ENCODE assay signal across 24 cellular contexts in the genomic region with DNA sequence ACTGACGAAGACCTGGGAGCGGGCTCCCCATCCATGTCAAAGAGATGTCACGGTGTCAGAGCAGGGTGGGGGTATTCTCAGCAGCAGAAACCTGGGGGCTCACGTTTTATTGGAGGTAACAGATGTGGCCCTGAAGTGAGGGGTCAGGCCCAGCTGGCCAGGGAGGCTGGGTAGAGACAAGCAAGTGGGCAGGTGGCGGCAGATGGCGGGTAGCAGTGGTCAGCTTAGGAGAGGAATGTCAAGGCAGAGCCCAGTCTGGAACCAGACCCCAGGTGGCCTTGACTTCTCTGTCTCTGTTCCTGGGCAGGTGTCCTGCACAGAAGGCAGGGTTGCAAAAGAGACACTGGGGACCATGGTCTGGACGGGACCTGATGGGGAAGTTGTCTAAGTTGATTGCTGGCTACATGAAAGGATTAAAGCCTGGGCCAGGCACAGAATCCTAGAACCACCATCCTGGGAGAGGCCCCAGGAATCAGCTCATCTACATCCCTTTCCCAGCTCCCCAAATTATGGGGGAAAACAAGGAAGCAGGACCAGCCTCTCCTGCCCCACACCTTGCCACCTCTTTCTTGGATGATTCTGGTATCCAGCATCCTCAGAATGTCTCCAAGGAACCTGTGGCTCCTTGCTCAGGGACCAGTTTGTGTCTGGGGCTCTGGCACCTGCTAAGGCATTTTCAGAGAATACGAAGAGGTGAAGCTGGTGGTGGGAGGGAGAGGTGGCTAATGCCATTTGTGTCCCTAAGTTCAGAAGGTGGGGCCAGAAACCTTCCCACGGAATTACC.
DNase-seq lines count a peak whose midpoint lies in the region; ATAC-seq, FAIRE-seq and TF ChIP-seq lines count a peak whose summit lies in the region.
"Had no signal": no experiment of that assay in that cellular context is flagged by ENCODE, and none has a peak within 500 bp of the region (broad histone marks: within the 10 kb centered on the region; RNA-seq: fewer than 3 reads in every experiment).

No MANE protein-coding gene starts in this region.

- TF ChIP-seq POLR2A in H1 (IDR thresholded peaks at IDR 0.05; ENCODE audit: control extremely low read depth in 1 of 2, low read depth in 2 of 2, low read length in 2 of 2) (no peak), ovary (IDR thresholded peaks at IDR 0.05) (no peak)

- 0 out of 7 replicates have a peak overlapping the region, but pooled peaks of 1 of the 3 experiments have one; percentile 40 for H3K27ac Mint-ChIP-seq in H9
- H3K27ac Mint-ChIP-seq in activated naive CD4-positive, alpha-beta T cell treated with anti-CD3 and anti-CD28 coated beads for 36 hours = no peak overlapping the region
- H3K27ac Mint-ChIP-seq: activated CD8-positive, alpha-beta T cell treated with anti-CD3 and anti-CD28 coated beads, Interleukin-2, amount 10 ng/mL, durations not matched to agents 7 days and 5 days; activated naive CD8-positive, alpha-beta T cell treated with anti-CD3 and anti-CD28 coated beads, Interleukin-2, amount 50 U/mL, for 24 hours; stimulated activated effector memory CD8-positive, alpha-beta T cell treated with anti-CD3 and anti-CD28 coated beads, Interleukin-12 subunit alpha, Interleukin-12 subunit beta, amount 100 ng/mL, for 72 hours; T-helper 1 cell treated with Interleukin-12 subunit alpha and Interleukin-12 subunit beta and Interleukin-4 antibody, amounts not matched to agents 30 μg/mL and 1 μg/mL, for 36 hours had no signal

- DNase-seq in BE2C = peak; percentile 1
- peak; percentile 15 for DNase-seq in H9
- DNase-seq in H1 (ENCODE audit: low read depth in 1 of 2, low spot score in 2 of 2) = peak in 1 of 2 experiments; percentile 23
- DNase-seq in ovary = peak in 4 of 5 donors; percentile 3 to 24 (median 4)
- DNase-seq in activated naive CD4-positive, alpha-beta T cell treated with anti-CD3 and anti-CD28 coated beads for 36 hours = no peak
- no peak for DNase-seq in Karpas-422
- DNase-seq: activated CD8-positive, alpha-beta T cell treated with anti-CD3 and anti-CD28 coated beads, Interleukin-2, amount 10 ng/mL, durations not matched to agents 7 days and 5 days; activated naive CD8-positive, alpha-beta T cell treated with anti-CD3 and anti-CD28 coated beads, Interleukin-2, amount 50 U/mL, for 24 hours; cortex of kidney; DND-41; left lung; NCI-H1092; NCI-H2081; NCI-H446 treated with DMSO at 0.1 percent for 48 hours had no signal

- H2BK20ac ChIP-seq in H9 (ENCODE audit: low read depth, low read length, poor library complexity, severe bottlenecking) = no peak overlapping the region
- no peak overlapping the region for H2BK20ac ChIP-seq in H1 (ENCODE audit: low read length)

- H3K9me3 Mint-ChIP-seq in H9 = no peaks in the 10 kb centered on the region
- H3K9me3 Mint-ChIP-seq in activated naive CD4-positive, alpha-beta T cell treated with anti-CD3 and anti-CD28 coated beads for 36 hours = no peaks in the 10 kb centered on the region
- H3K9me3 Mint-ChIP-seq: activated naive CD8-positive, alpha-beta T cell treated with anti-CD3 and anti-CD28 coated beads, Interleukin-2, amount 50 U/mL, for 24 hours; brain; stimulated activated effector memory CD8-positive, alpha-beta T cell treated with anti-CD3 and anti-CD28 coated beads, Interleukin-12 subunit alpha, Interleukin-12 subunit beta, amount 100 ng/mL, for 72 hours; T-helper 1 cell treated with Interleukin-12 subunit alpha and Interleukin-12 subunit beta and Interleukin-4 antibody, amounts not matched to agents 30 μg/mL and 1 μg/mL, for 36 hours had no signal

- H3K36me3 Mint-ChIP-seq in H9 (ENCODE audit: insufficient read depth in 1 of 3, low read depth in 3 of 3) = peaks cover 6 to 25% (median 16%) of the 10 kb centered on the region in 3 experiments; a peak in 5 of 7 replicates
- no peaks in the 10 kb centered on the region for H3K36me3 Mint-ChIP-seq in activated naive CD4-positive, alpha-beta T cell treated with anti-CD3 and anti-CD28 coated beads for 36 hours (ENCODE audit: low read depth)
- H3K36me3 Mint-ChIP-seq: stimulated activated effector memory CD8-positive, alpha-beta T cell treated with anti-CD3 and anti-CD28 coated beads, Interleukin-12 subunit alpha, Interleukin-12 subunit beta, amount 100 ng/mL, for 72 hours had no signal

- no CpG with 5 or more reads among the region's 9 CpGs for WGBS in H9 (ENCODE audit: extremely low coverage, insufficient read length, low lambda C conversion rate)
- 80% methylated on average over 9 of the region's 9 CpGs; no CpG with 5 or more reads in 1 of the 2 experiments for WGBS in H1 (ENCODE audit: extremely low coverage in 1 of 2, insufficient coverage in 1 of 2, insufficient read length in 1 of 2, insufficient replicate concordance in 2 of 2, low coverage in 1 of 2, low lambda C conversion rate in 2 of 2, missing lambda C conversion rate in 1 of 2), 2 experiments
- WGBS in ovary, 3 donors = 84 to 89% (median 85%) methylated on average over 9 of the region's 9 CpGs

- H2BK12ac ChIP-seq in H9 (ENCODE audit: insufficient read length, low read depth, low read length) = no peak overlapping the region
- H2BK12ac ChIP-seq in H1 (ENCODE audit: low read depth, low read length) = no peak overlapping the region

- H3K4ac ChIP-seq in H9 (ENCODE audit: low read depth, low read length) = no peak overlapping the region
- no peak overlapping the region for H3K4ac ChIP-seq in H1 (replicated peaks; ENCODE audit: insufficient read length, low read depth, low read length)

- H3K9me3 ChIP-seq in BE2C (no peaks in the 10 kb centered on the region), H9 (ENCODE audit: control insufficient read depth, low read depth, low read length) (no peaks in the 10 kb centered on the region), H1 (ENCODE audit: insufficient read depth in 2 of 2, low read depth in 1 of 2, low read length in 1 of 2) (no peaks in the 10 kb centered on the region), ovary (no peaks in the 10 kb centered on the region), Karpas-422 (ENCODE audit: low read length) (no peaks in the 10 kb centered on the region)
- H3K9me3 ChIP-seq: left lung, right lobe of liver, SJSA1 had no signal

- H2AFZ ChIP-seq in H9 (ENCODE audit: low read length) (no peak overlapping the region), H1 (ENCODE audit: low read length) (no peak overlapping the region), Karpas-422 (ENCODE audit: low read length) (no peak overlapping the region)

- H3K14ac ChIP-seq in H9 (ENCODE audit: insufficient read depth, low read length) (no peak overlapping the region; the same call in 1 of the 2 replicates), H1 (ENCODE audit: insufficient read length) (no peak overlapping the region)

- no peak overlapping the region for H2AK5ac ChIP-seq in H9 (ENCODE audit: insufficient read length, low read length)
- no peak overlapping the region for H2AK5ac ChIP-seq in H1 (ENCODE audit: low read depth, low read length)

- no peak overlapping the region for H3K23ac ChIP-seq in H9 (ENCODE audit: insufficient read length, low read depth, low read length)
- H3K23ac ChIP-seq in H1 (ENCODE audit: insufficient read length) = no peak overlapping the region

- H3K4me1 Mint-ChIP-seq in H9 = peaks cover 0 to 2% of the 10 kb centered on the region in 2 experiments; a peak in 1 of 4 replicates
- no peaks in the 10 kb centered on the region for H3K4me1 Mint-ChIP-seq in activated naive CD4-positive, alpha-beta T cell treated with anti-CD3 and anti-CD28 coated beads for 36 hours (ENCODE audit: low read depth)
- H3K4me1 Mint-ChIP-seq: activated naive CD8-positive, alpha-beta T cell treated with anti-CD3 and anti-CD28 coated beads, Interleukin-2, amount 50 U/mL, for 24 hours; stimulated activated effector memory CD8-positive, alpha-beta T cell treated with anti-CD3 and anti-CD28 coated beads, Interleukin-12 subunit alpha, Interleukin-12 subunit beta, amount 100 ng/mL, for 72 hours had no signal

- H3K18ac ChIP-seq in H9 (ENCODE audit: insufficient read length, low read depth, low read length) (no peak overlapping the region), H1 (ENCODE audit: extremely low read depth, low read length) (no peak overlapping the region)

- no peak overlapping the region for H4K5ac ChIP-seq in H9 (ENCODE audit: insufficient read length, low read depth, low read length)
- H4K5ac ChIP-seq in H1 (ENCODE audit: insufficient read length, low read depth, low read length) = no peak overlapping the region

- FAIRE-seq in H1 (lab: Jason Lieb, UNC) = no peak
- FAIRE-seq: endothelial cell of umbilical vein, GM12892 had no signal

- no peaks in the 10 kb centered on the region for H3K79me1 ChIP-seq in H9 (ENCODE audit: insufficient read depth, low read depth, low read length, poor library complexity, severe bottlenecking)
- H3K79me1 ChIP-seq in H1 (ENCODE audit: low read depth, low read length) = no peaks in the 10 kb centered on the region

- no peak overlapping the region for H3T11ph ChIP-seq in H9 (ENCODE audit: low read length)

- no peaks in the 10 kb centered on the region for H3K9me2 ChIP-seq in Karpas-422 (replicated peaks; ENCODE audit: insufficient read depth, low read length)

- no peak overlapping the region for H3K4me3 Mint-ChIP-seq in H9
- no peak overlapping the region for H3K4me3 Mint-ChIP-seq in activated naive CD4-positive, alpha-beta T cell treated with anti-CD3 and anti-CD28 coated beads for 36 hours
- H3K4me3 Mint-ChIP-seq: activated CD8-positive, alpha-beta T cell treated with anti-CD3 and anti-CD28 coated beads, Interleukin-2, amount 10 ng/mL, durations not matched to agents 7 days and 5 days; activated naive CD8-positive, alpha-beta T cell treated with anti-CD3 and anti-CD28 coated beads, Interleukin-2, amount 50 U/mL, for 24 hours; brain; stimulated activated effector memory CD8-positive, alpha-beta T cell treated with anti-CD3 and anti-CD28 coated beads, Interleukin-12 subunit alpha, Interleukin-12 subunit beta, amount 100 ng/mL, for 72 hours; T-helper 1 cell treated with Interleukin-12 subunit alpha and Interleukin-12 subunit beta and Interleukin-4 antibody, amounts not matched to agents 30 μg/mL and 1 μg/mL, for 36 hours had no signal

- H3K27me3 ChIP-seq in BE2C (no peaks in the 10 kb centered on the region), H9 (ENCODE audit: insufficient read depth, low read length) (no peaks in the 10 kb centered on the region), H1 (replicated peaks in 1 of 4; ENCODE audit: control insufficient read depth in 3 of 4, extremely low read depth in 1 of 4, insufficient read depth in 3 of 4, low read length in 3 of 4) (no peaks in the 10 kb centered on the region), ovary (no peaks in the 10 kb centered on the region), Karpas-422 (ENCODE audit: low read length) (no peaks in the 10 kb centered on the region)
- H3K27me3 ChIP-seq: heart left ventricle, left lung, right lobe of liver, SJSA1 had no signal

- H3K4me1 ChIP-seq in BE2C (peaks cover 23% of the 10 kb centered on the region), H9 (ENCODE audit: insufficient read depth, low read length) (no peaks in the 10 kb centered on the region), H1 (replicated peaks in 1 of 4; ENCODE audit: control insufficient read depth in 3 of 4, insufficient read depth in 4 of 4, low read length in 3 of 4) (no peaks in the 10 kb centered on the region), ovary (ENCODE audit: insufficient read depth) (peaks cover 6% of the 10 kb centered on the region), Karpas-422 (ENCODE audit: low read length) (no peaks in the 10 kb centered on the region)
- H3K4me1 ChIP-seq: right lobe of liver, SJSA1 had no signal

- H2BK15ac ChIP-seq in H9 (ENCODE audit: low read depth, low read length) (no peak overlapping the region), H1 (ENCODE audit: low read length) (no peak overlapping the region)

- H3K4me2 ChIP-seq in H9 (ENCODE audit: insufficient read depth, insufficient read length, low read length) (no peak overlapping the region), H1 (ENCODE audit: insufficient read depth in 1 of 2, low read depth in 2 of 2, low read length in 2 of 2) (no peak overlapping the region), Karpas-422 (ENCODE audit: low read depth, low read length, poor library complexity, severe bottlenecking) (no peak overlapping the region)

- CTCF ChIA-PET in H1 (lab: Charles Lee; ENCODE audit: partially characterized antibody) = no interaction called here
- CTCF ChIA-PET in activated naive CD4-positive, alpha-beta T cell treated with anti-CD3 and anti-CD28 coated beads for 36 hours (lab: Charles Lee) = no interaction called here

- ATAC-seq in HG03175 (IDR thresholded peaks at IDR 0.05; ENCODE audit: unreplicated experiment) (no peak), GM21526 (IDR thresholded peaks at IDR 0.05; ENCODE audit: low FRiP score, unreplicated experiment) (no peak)
- ATAC-seq: activated CD8-positive, alpha-beta T cell treated with anti-CD3 and anti-CD28 coated beads, Interleukin-2, amount 10 ng/mL, durations not matched to agents 7 days and 5 days; activated naive CD8-positive, alpha-beta T cell treated with anti-CD3 and anti-CD28 coated beads, Interleukin-2, amount 50 U/mL, for 24 hours; heart left ventricle; left lung; right lobe of liver; stimulated activated effector memory CD8-positive, alpha-beta T cell treated with anti-CD3 and anti-CD28 coated beads, Interleukin-12 subunit alpha, Interleukin-12 subunit beta, amount 100 ng/mL, for 72 hours had no signal

- no peak overlapping the region for H2BK120ac ChIP-seq in H9 (ENCODE audit: low read depth, low read length, poor library complexity, severe bottlenecking)
- H2BK120ac ChIP-seq in H1 (replicated peaks; ENCODE audit: low read depth, low read length) = no peak overlapping the region

- TF ChIP-seq CTCF in BE2C (IDR thresholded peaks at IDR 0.05; ENCODE audit: low read depth, low read length) (no peak), H9 (conservative IDR thresholded peaks at IDR 0.05) (no peak), H1 (IDR thresholded peaks at IDR 0.05; ENCODE audit: control extremely low read depth in 1 of 3, insufficient read depth in 1 of 3, low read depth in 1 of 3, low read length in 3 of 3) (no peak), ovary (IDR thresholded peaks at IDR 0.05) (no peak)

- H3K9ac ChIP-seq in H9 (ENCODE audit: extremely low read depth, insufficient read length, low read length) = no peak overlapping the region
- H3K9ac ChIP-seq in H1 (replicated peaks in 1 of 4; ENCODE audit: extremely low read depth in 1 of 4, low read depth in 3 of 4, low read length in 3 of 4) = no peak overlapping the region
- no peak overlapping the region for H3K9ac ChIP-seq in Karpas-422 (ENCODE audit: low read length)

- H2BK5ac ChIP-seq in H9 (ENCODE audit: insufficient read length, low read length) (no peak overlapping the region), H1 (ENCODE audit: low read depth, low read length) (peak overlapping the region; percentile 39; the same call in 1 of the 2 replicates)

- intact Hi-C loops in ovary (cut with DNase I) = no loop called here
- intact Hi-C loops in activated naive CD4-positive, alpha-beta T cell treated with anti-CD3 and anti-CD28 coated beads for 36 hours (cut with micrococcal nuclease) = no loop called here

- H4K8ac ChIP-seq in H9 (replicated peaks; ENCODE audit: insufficient read length, low read depth, low read length) (no peak overlapping the region), H1 (ENCODE audit: extremely low read depth, insufficient read depth, low read length) (no peak overlapping the region; the same call in 1 of the 2 replicates)

- no peak for TF ChIP-seq EP300 in H1 (IDR thresholded peaks at IDR 0.05; ENCODE audit: borderline replicate concordance in 1 of 2, low read depth in 2 of 2, low read length in 2 of 2)
- TF ChIP-seq EP300 in ovary (IDR thresholded peaks at IDR 0.05) = no peak

- no peak for TF ChIP-seq RAD21 in H1 (IDR thresholded peaks at IDR 0.05 in 1 of 2, conservative IDR thresholded peaks at IDR 0.05 in 1 of 2; ENCODE audit: low read depth in 2 of 2, low read length in 2 of 2)

- H4K20me1 ChIP-seq in H9 (ENCODE audit: control insufficient read depth, insufficient read depth, insufficient read length) (no peaks in the 10 kb centered on the region), H1 (replicated peaks in 1 of 2; ENCODE audit: control insufficient read depth in 1 of 2, insufficient read depth in 2 of 2, low read length in 2 of 2) (no peaks in the 10 kb centered on the region), Karpas-422 (ENCODE audit: insufficient read depth, low read depth, low read length) (no peaks in the 10 kb centered on the region)

- H3K23me2 ChIP-seq in H9 (ENCODE audit: insufficient read length, low read depth, low read length, poor library complexity, severe bottlenecking) (no peaks in the 10 kb centered on the region), H1 (ENCODE audit: low read depth, low read length) (no peaks in the 10 kb centered on the region)

- peaks cover 48% of the 10 kb centered on the region for H3K36me3 ChIP-seq in BE2C
- peaks cover 0 to 11% (median 0%) of the 10 kb centered on the region in 4 experiments; a peak in 4 of 8 replicates for H3K36me3 ChIP-seq in H1 (ENCODE audit: control insufficient read depth in 2 of 4, insufficient read depth in 4 of 4, low read length in 3 of 4)
- no peaks in the 10 kb centered on the region for H3K36me3 ChIP-seq in ovary
- H3K36me3 ChIP-seq in Karpas-422 (ENCODE audit: insufficient read depth, low read length) = no peaks in the 10 kb centered on the region
- H3K36me3 ChIP-seq: right lobe of liver had no signal

- no peak overlapping the region for H3K56ac ChIP-seq in H9 (ENCODE audit: insufficient read length, low read depth, low read length)
- no peak overlapping the region for H3K56ac ChIP-seq in H1 (replicated peaks; ENCODE audit: insufficient read length, low read depth, low read length)

- POLR2A ChIA-PET in H1 (lab: Charles Lee; ENCODE audit: partially characterized antibody) = interaction anchor here (1.1 kb wide), 1 partner anchor 33 kb away, joined by 3 read pairs; no protein-coding TSS in a partner anchor

- no peak overlapping the region for H3K27ac ChIP-seq in H9 (ENCODE audit: insufficient read length, low read depth, low read length)
- H3K27ac ChIP-seq in H1 (ENCODE audit: low read depth, low read length) = no peak overlapping the region
- H3K27ac ChIP-seq in ovary = no peak overlapping the region
- no peak overlapping the region for H3K27ac ChIP-seq in Karpas-422 (ENCODE audit: low read length)
- H3K27ac ChIP-seq: left lung, right lobe of liver, SJSA1 had no signal

- H3K27me3 Mint-ChIP-seq in H9 (ENCODE audit: low read depth) = no peaks in the 10 kb centered on the region
- H3K27me3 Mint-ChIP-seq in activated naive CD4-positive, alpha-beta T cell treated with anti-CD3 and anti-CD28 coated beads for 36 hours (ENCODE audit: low read depth) = no peaks in the 10 kb centered on the region
- H3K27me3 Mint-ChIP-seq: activated naive CD8-positive, alpha-beta T cell treated with anti-CD3 and anti-CD28 coated beads, Interleukin-2, amount 50 U/mL, for 24 hours had no signal

- no peak overlapping the region for H4K91ac ChIP-seq in H9 (ENCODE audit: insufficient read length, low read depth, low read length)
- H4K91ac ChIP-seq in H1 (replicated peaks; ENCODE audit: insufficient read length, low read length) = no peak overlapping the region

- H3K4me3 ChIP-seq in BE2C (ENCODE audit: low read depth, low read length) = no peak overlapping the region
- H3K4me3 ChIP-seq in H1 (ENCODE audit: extremely low read depth in 1 of 4, insufficient read depth in 2 of 4, low read depth in 3 of 4, low read length in 4 of 4) = no peak overlapping the region
- H3K4me3 ChIP-seq in ovary = no peak overlapping the region
- no peak overlapping the region for H3K4me3 ChIP-seq in Karpas-422 (ENCODE audit: low read length)
- H3K4me3 ChIP-seq: heart left ventricle, left lung, right lobe of liver, SJSA1 had no signal

- H3K79me2 ChIP-seq in H9 (ENCODE audit: insufficient read depth, low read length) (no peaks in the 10 kb centered on the region), H1 (ENCODE audit: control insufficient read depth in 1 of 2, insufficient read depth in 2 of 2, low read length in 2 of 2) (no peaks in the 10 kb centered on the region), Karpas-422 (ENCODE audit: low read length) (no peaks in the 10 kb centered on the region)

Comparison
In these comparisons a context has a peak if more than half of its experiments do, and no peak if none do; other contexts are left out.
1. DNase-seq: peak in BE2C (single experiment), H9 (single experiment) and ovary (4 of 5); none in activated naive CD4-positive, alpha-beta T cell treated with anti-CD3 and anti-CD28 coated beads for 36 hours (single experiment) and Karpas-422 (single experiment).